ENCODE assay signal across 20 cellular contexts in genomic region chr2:66412874-66413273, GRCh38. TPM values are rescaled to one million over a fixed set of nuclear protein-coding genes. Genes with fewer than 3 reads are reported as not detected.
DNase-seq lines count a peak whose midpoint lies in the region; ATAC-seq, FAIRE-seq and TF ChIP-seq lines count a peak whose summit lies in the region.
"Had no signal": no experiment of that assay in that cellular context is flagged by ENCODE, and none has a peak within 500 bp of the region (broad histone marks: within the 10 kb centered on the region; RNA-seq: fewer than 3 reads in every experiment).

No MANE protein-coding gene starts in this region.

- no peak overlapping the region for H3K4me3 Mint-ChIP-seq in GM23338
- H3K4me3 Mint-ChIP-seq: B cell; CD4-positive, CD25-positive, alpha-beta regulatory T cell; CD8-positive, alpha-beta T cell had no signal

- no peak for TF ChIP-seq POLR2A in K562 (conservative IDR thresholded peaks at IDR 0.05)

- no peak for TF ChIP-seq EP300 in K562 (IDR thresholded peaks at IDR 0.05; ENCODE audit: low read length)

- no peak overlapping the region for H3K9ac ChIP-seq in K562 (ENCODE audit: insufficient read depth in 1 of 2, low read depth in 2 of 2, low read length in 2 of 2)
- H3K9ac ChIP-seq in PC-3 (ENCODE audit: low read length) = no peak overlapping the region
- H3K9ac ChIP-seq: BLaER1 had no signal

- in situ Hi-C loops in K562 (cut with MboI) = no loop called here

- no peaks in the 10 kb centered on the region for H3K9me3 Mint-ChIP-seq in GM23338

- TF ChIP-seq CTCF in GM23338 (conservative IDR thresholded peaks at IDR 0.05; ENCODE audit: low read depth in 2 of 2) (no peak), K562 (IDR thresholded peaks at IDR 0.05 in 2 of 3, conservative IDR thresholded peaks at IDR 0.05 in 1 of 3; ENCODE audit: insufficient read depth in 2 of 3, low read depth in 1 of 3, low read length in 3 of 3) (no peak), PC-3 (conservative IDR thresholded peaks at IDR 0.05; ENCODE audit: low read depth, low read length) (no peak)

- ATAC-seq in GM23338 (no peak), K562 (no peak), PC-3 (no peak)
- ATAC-seq: CD8-positive, alpha-beta T cell had no signal

- H3K36me3 Mint-ChIP-seq in GM23338 (ENCODE audit: low read depth) = no peaks in the 10 kb centered on the region; the same call in 2 of the 3 replicates
- H3K36me3 Mint-ChIP-seq: CD4-positive, CD25-positive, alpha-beta regulatory T cell; CD8-positive, alpha-beta T cell had no signal

- H3K27me3 ChIP-seq in GM23338 (ENCODE audit: insufficient read depth) (no peaks in the 10 kb centered on the region), K562 (ENCODE audit: control insufficient read depth in 2 of 2, insufficient read depth in 2 of 2, low read length in 2 of 2) (peaks cover 0 to 6% of the 10 kb centered on the region in 2 experiments; a peak in 1 of 5 replicates), PC-3 (ENCODE audit: low read length) (peaks cover 55% of the 10 kb centered on the region)
- no peaks in the 10 kb centered on the region for H3K27me3 ChIP-seq in effector memory CD4-positive, alpha-beta T cell (replicated peaks; ENCODE audit: control insufficient read depth, insufficient read depth, low read length, poor library complexity, severe bottlenecking)
- H3K27me3 ChIP-seq: BLaER1 had no signal

- intact Hi-C loops in K562 (cut with micrococcal nuclease) (no loop called here), PC-3 (cut with micrococcal nuclease) (no loop called here)

- peaks cover 19% of the 10 kb centered on the region for H3K4me1 Mint-ChIP-seq in GM23338
- H3K4me1 Mint-ChIP-seq: B cell; CD4-positive, CD25-positive, alpha-beta regulatory T cell had no signal

- no peaks in the 10 kb centered on the region for H3K9me1 ChIP-seq in K562 (ENCODE audit: control insufficient read depth, insufficient read depth, low read length)

- no peaks in the 10 kb centered on the region for H3K9me3 ChIP-seq in K562 (replicated peaks; ENCODE audit: control insufficient read depth, insufficient read depth, low read depth, low read length)
- H3K9me3 ChIP-seq in effector memory CD4-positive, alpha-beta T cell (ENCODE audit: control insufficient read depth, low read length) = no peaks in the 10 kb centered on the region
- H3K9me3 ChIP-seq in PC-3 (ENCODE audit: low read length) = no peaks in the 10 kb centered on the region
- H3K9me3 ChIP-seq: BLaER1 had no signal

- H3K36me3 ChIP-seq in GM23338 (ENCODE audit: insufficient read depth) (no peaks in the 10 kb centered on the region), K562 (ENCODE audit: control insufficient read depth, insufficient read depth, low read length) (no peaks in the 10 kb centered on the region), PC-3 (ENCODE audit: low read depth, low read length) (no peaks in the 10 kb centered on the region)
- no peaks in the 10 kb centered on the region for H3K36me3 ChIP-seq in effector memory CD4-positive, alpha-beta T cell (ENCODE audit: control insufficient read depth, insufficient read depth, low read length)
- H3K36me3 ChIP-seq: BLaER1 had no signal

- POLR2A ChIA-PET in K562 (lab: Yijun Ruan, JAX) (interaction anchor here (0.6 kb wide), 1 partner anchor 11 kb away, joined by 3 read pairs; no protein-coding TSS in a partner anchor), PC-3 (lab: Charles Lee; ENCODE audit: unreplicated experiment) (interaction anchor here (0.9 kb wide), 1 partner anchor 682 kb away, joined by 6 read pairs; no protein-coding TSS in a partner anchor)

- no peaks in the 10 kb centered on the region for H3F3A ChIP-seq in GM23338 (replicated peaks; ENCODE audit: low read depth)
- no peaks in the 10 kb centered on the region for H3F3A ChIP-seq in PC-3 (ENCODE audit: low read length, unreplicated experiment)

- H3K4me1 ChIP-seq in GM23338 (ENCODE audit: insufficient read depth) (peaks cover 13% of the 10 kb centered on the region), K562 (replicated peaks in 1 of 2; ENCODE audit: control insufficient read depth in 2 of 2, insufficient read depth in 2 of 2, low read length in 2 of 2) (no peaks in the 10 kb centered on the region), PC-3 (ENCODE audit: insufficient read depth, low read length) (no peaks in the 10 kb centered on the region)
- no peaks in the 10 kb centered on the region for H3K4me1 ChIP-seq in effector memory CD4-positive, alpha-beta T cell (ENCODE audit: control insufficient read depth, insufficient read depth, low read length, poor library complexity, severe bottlenecking)
- H3K4me1 ChIP-seq: BLaER1 had no signal

- no peak overlapping the region; the same call in 1 of the 2 replicates for H3K27ac Mint-ChIP-seq in GM23338
- H3K27ac Mint-ChIP-seq: B cell; CD4-positive, CD25-positive, alpha-beta regulatory T cell; CD8-positive, alpha-beta T cell had no signal

- no peaks in the 10 kb centered on the region for H4K20me1 ChIP-seq in GM23338 (replicated peaks; ENCODE audit: insufficient read depth)
- H4K20me1 ChIP-seq in K562 (replicated peaks; ENCODE audit: control insufficient read depth, insufficient read depth, low read length) = no peaks in the 10 kb centered on the region
- H4K20me1 ChIP-seq in PC-3 (ENCODE audit: low read length) = no peaks in the 10 kb centered on the region
- H4K20me1 ChIP-seq: BLaER1 had no signal

- H3K27ac ChIP-seq in GM23338 (ENCODE audit: low read depth) (no peak overlapping the region), K562 (ENCODE audit: extremely low read depth, low read depth, low read length) (no peak overlapping the region), PC-3 (ENCODE audit: low read length) (no peak overlapping the region)
- no peak overlapping the region for H3K27ac ChIP-seq in effector memory CD4-positive, alpha-beta T cell (ENCODE audit: insufficient read depth, low read length, poor library complexity, severe bottlenecking)
- H3K27ac ChIP-seq: BLaER1, C4-2B had no signal

- 8% methylated on average over 1 of the region's 1 CpG for WGBS in K562 (ENCODE audit: insufficient coverage, low coverage, missing lambda C conversion rate)

- no peak overlapping the region for H3K4me3 ChIP-seq in GM23338
- H3K4me3 ChIP-seq in K562 = no peak overlapping the region
- H3K4me3 ChIP-seq in effector memory CD4-positive, alpha-beta T cell (ENCODE audit: insufficient read depth, low read depth, low read length, poor library complexity, severe bottlenecking) = no peak overlapping the region
- H3K4me3 ChIP-seq in PC-3 (ENCODE audit: low read length) = no peak overlapping the region
- H3K4me3 ChIP-seq: BLaER1 had no signal

- H3K4me2 ChIP-seq in GM23338 (no peak overlapping the region), K562 (ENCODE audit: insufficient read depth, low read length) (no peak overlapping the region), PC-3 (ENCODE audit: low read length) (no peak overlapping the region)
- H3K4me2 ChIP-seq: BLaER1 had no signal

- no peak for TF ChIP-seq RAD21 in K562 (CRISPR knock-in tag; conservative IDR thresholded peaks at IDR 0.05 in 1 of 2, IDR thresholded peaks at IDR 0.05 in 1 of 2)

- H3K27me3 Mint-ChIP-seq in GM23338 (ENCODE audit: insufficient read depth, low read depth, poor library complexity) = no peaks in the 10 kb centered on the region
- H3K27me3 Mint-ChIP-seq: CD4-positive, CD25-positive, alpha-beta regulatory T cell had no signal

- DNase-seq in COLO829 (ENCODE audit: low spot score) = peak; percentile 60
- DNase-seq in GM23338 (ENCODE audit: low spot score) = no peak
- DNase-seq in K562 (ENCODE audit: extremely low read depth in 1 of 4, low spot score in 3 of 4) = no peak
- no peak for DNase-seq in effector memory CD4-positive, alpha-beta T cell
- no peak for DNase-seq in PC-3
- no peak for DNase-seq in NCI-H748 (lab: John Stamatoyannopoulos, UW; ENCODE audit: unreplicated experiment)
- DNase-seq: CD4-positive, CD25-positive, alpha-beta regulatory T cell; CD8-positive, alpha-beta T cell; DMS 273 treated with DMSO at 0.1 percent for 48 hours; DMS79; GF-D8; H7; HCEC 1CT had no signal

- H2AFZ ChIP-seq in GM23338 (peak overlapping the region; percentile 66), K562 (ENCODE audit: low read depth, low read length) (no peak overlapping the region), PC-3 (ENCODE audit: low read length) (no peak overlapping the region)

- H3K79me2 ChIP-seq in GM23338 (replicated peaks; ENCODE audit: insufficient read depth) (no peaks in the 10 kb centered on the region), K562 (ENCODE audit: control insufficient read depth, insufficient read depth, low read length) (no peaks in the 10 kb centered on the region), PC-3 (ENCODE audit: low read length) (no peaks in the 10 kb centered on the region)

- no peaks in the 10 kb centered on the region for H3K9me2 ChIP-seq in GM23338 (ENCODE audit: insufficient read depth)
- H3K9me2 ChIP-seq in PC-3 (replicated peaks; ENCODE audit: low read length) = no peaks in the 10 kb centered on the region

- no TSS peak for BruUV-seq in K562 (replicated peaks; lab: Mats Ljungman, UMichigan)
- no TSS peak for BruUV-seq in PC-3 (replicated peaks; lab: Mats Ljungman, UMichigan)

- FAIRE-seq in K562 (lab: Jason Lieb, UNC) = no peak
- FAIRE-seq: D721Med, GM12891, H1 had no signal

- CTCF ChIA-PET in K562 (lab: Yijun Ruan, JAX; ENCODE audit: low intra/inter-chr PET ratio) = no interaction called here
- CTCF ChIA-PET in PC-3 (lab: Charles Lee) = no interaction called here

TF ChIP-seq in GM23338, 12 proteins besides CTCF, POLR2A, EP300 and RAD21 (continues in another document):
- no peak for TF ChIP-seq POLR2AphosphoS5 (IDR thresholded peaks at IDR 0.05; ENCODE audit: low read depth)

RNA-seq across cellular contexts. Expression of gene MEIS1, which starts 22.1 kb away (rescaled TPM):
- 0.28 TPM in 1 of 2 replicates, not detected in the other for total RNA-seq in GM23338 (2014; rRNA removed; shearing (Covaris generic))
- polyA plus RNA-seq in GM23338 (2016; fragmentation: Nextera tagmentation; extraction: Ambion mirVana) = 0.16 TPM in 1 of 2 replicates, not detected in the other
- total RNA-seq in K562 (2011; cell fraction: chromatin; rRNA removed; ENCODE audit: low replicate concordance) = 13.6 and 52.6 TPM in 2 replicates
- 11.7 and 15.3 TPM in 2 replicates for total RNA-seq in K562 (2011; cell fraction: nucleolus; rRNA removed)
- 23.2 and 31.9 TPM in 2 replicates for total RNA-seq in K562 (2011; cell fraction: nucleoplasm; rRNA removed)
- total RNA-seq in K562 (2014; rRNA removed) = 5.6 and 7.1 TPM in 2 replicates
- 5.9 and 8.0 TPM in 2 replicates for total RNA-seq in K562 (2014; rRNA removed; fragmentation: Illumina TruSeq; extraction: Trizol)
- total RNA-seq in K562 (2015; rRNA removed; fragmentation: Illumina TruSeq; extraction: Trizol) = 7.1 and 7.5 TPM in 2 replicates
- 8.7 and 9.0 TPM in 2 replicates for total RNA-seq in K562 (2021)
- 4.7 and 6.7 TPM in 2 replicates for polyA plus RNA-seq in K562 (2011; rRNA removed)
- 3.0 and 4.7 TPM in 2 replicates for polyA plus RNA-seq in K562 (2011; cell fraction: cytosol; rRNA removed)
- polyA plus RNA-seq in K562 (2011; cell fraction: nucleus; rRNA removed) = 13.1 and 17.8 TPM in 2 replicates
- polyA plus RNA-seq in K562 (2012) = 4.0 and 4.8 TPM in 2 replicates
- 3.5 and 3.9 TPM in 2 replicates for polyA plus RNA-seq in K562 (2014; fragmentation: Illumina TruSeq; extraction: Trizol)
- polyA plus RNA-seq in K562 (2014; fragmentation: Nextera tagmentation; extraction: Ambion mirVana) = 1 to 10 TPM; 2.3 to 6.7 TPM
- 4.7 and 8.1 TPM in 2 replicates for polyA plus RNA-seq in K562 (2014; rRNA removed)
- 18.2 and 28.5 TPM in 2 replicates for polyA minus RNA-seq in K562 (2011; rRNA and poly(A)+ RNA removed)
- 4.7 and 5.2 TPM in 2 replicates for polyA minus RNA-seq in K562 (2011; cell fraction: cytosol; rRNA and poly(A)+ RNA removed)
- polyA minus RNA-seq in K562 (2011; cell fraction: nucleus; rRNA and poly(A)+ RNA removed) = 19.8 and 25.3 TPM in 2 replicates
- 4.1 and 5.9 TPM in 2 replicates for total RNA-seq in PC-3 (2014; rRNA removed)
- total RNA-seq: B cell; CD8-positive, alpha-beta T cell; G401 had no signal
- polyA plus RNA-seq: CD4-positive, CD25-positive, alpha-beta regulatory T cell had no signal
